8 cellular contexts compared by ENCODE assay signal in genomic region chr18:75247041-75247551, GRCh38. TPM values are rescaled to one million over a fixed set of nuclear protein-coding genes. Genes with fewer than 3 reads are reported as not detected.
A peak's percentile ranks its signal among the peaks of the same experiment; 100 is the strongest.
DNase-seq lines count a peak whose midpoint lies in the region; FAIRE-seq and TF ChIP-seq lines count a peak whose summit lies in the region.

No MANE protein-coding gene starts in this region.

- H2AFZ ChIP-seq in endothelial cell of umbilical vein (ENCODE audit: low read depth, low read length) (peak overlapping the region; percentile 83), parathyroid adenoma (no peak overlapping the region)

- H3K9ac ChIP-seq in endothelial cell of umbilical vein (replicated peaks; ENCODE audit: extremely low read depth, insufficient read depth, low read length), result peak overlapping the region; percentile 78
- H3K9ac ChIP-seq in parathyroid adenoma, result no peak overlapping the region

- TF ChIP-seq CTCF in Calu3 (IDR thresholded peaks at IDR 0.05; ENCODE audit: unreplicated experiment) (no peak), RWPE1 (conservative IDR thresholded peaks at IDR 0.05; ENCODE audit: low read depth) (no peak), endothelial cell of umbilical vein (IDR thresholded peaks at IDR 0.05; ENCODE audit: extremely low read depth in 1 of 2, insufficient read depth in 1 of 2, low read depth in 1 of 2, low read length in 2 of 2) (no peak), parathyroid adenoma (IDR thresholded peaks at IDR 0.05) (no peak)

- H3K79me2 ChIP-seq in endothelial cell of umbilical vein (ENCODE audit: control insufficient read depth, insufficient read depth, low read length) (peaks cover 15% of the 10 kb centered on the region), parathyroid adenoma (peaks cover 34% of the 10 kb centered on the region)

- H3K4me3 ChIP-seq in endothelial cell of umbilical vein (replicated peaks in 1 of 3; ENCODE audit: insufficient read depth in 1 of 3, low read depth in 1 of 3, low read length in 3 of 3), result peak overlapping the region; percentile 2 to 79 (median 61)
- H3K4me3 ChIP-seq in parathyroid adenoma (ENCODE audit: low read depth, low read length), result peak overlapping the region; percentile 43

- no peaks in the 10 kb centered on the region for H3K36me3 ChIP-seq in endothelial cell of umbilical vein (ENCODE audit: control insufficient read depth in 2 of 2, extremely low read depth in 1 of 2, insufficient read depth in 2 of 2, low read length in 2 of 2)
- no peaks in the 10 kb centered on the region for H3K36me3 ChIP-seq in parathyroid adenoma (ENCODE audit: control insufficient read depth, insufficient read depth, low read length)

- no peaks in the 10 kb centered on the region for H3K9me1 ChIP-seq in endothelial cell of umbilical vein (replicated peaks; ENCODE audit: control insufficient read depth, extremely low read depth, insufficient read depth, low read length)

- H3K27me3 Mint-ChIP-seq in Calu3 (ENCODE audit: unreplicated experiment), result no peaks in the 10 kb centered on the region

- no peak for TF ChIP-seq POLR2A in endothelial cell of umbilical vein (IDR thresholded peaks at IDR 0.05; ENCODE audit: low read depth, low read length)

- H3K27ac ChIP-seq in RWPE1 (peak overlapping the region; percentile 39; the same call in 1 of the 2 replicates), endothelial cell of umbilical vein (ENCODE audit: insufficient read depth, low read depth, low read length) (peak overlapping the region; percentile 78), parathyroid adenoma (peak overlapping the region; percentile 37)

- H3K27me3 ChIP-seq in endothelial cell of umbilical vein (ENCODE audit: control insufficient read depth in 2 of 2, insufficient read depth in 2 of 2, low read length in 2 of 2) (no peaks in the 10 kb centered on the region), parathyroid adenoma (ENCODE audit: control insufficient read depth, insufficient read depth, low read length) (no peaks in the 10 kb centered on the region)

- POLR2A ChIA-PET in RWPE1 (lab: Yijun Ruan, JAX; ENCODE audit: low non-redundant PET), result no interaction called here
- POLR2A ChIA-PET in endothelial cell of umbilical vein (lab: Charles Lee), result interaction anchor here (0.6 to 1.2 kb wide), 2 partner anchors 36 to 89 kb away, joined by 3 to 4 read pairs; partner anchors contain the start of gene TSHZ1

- peak overlapping the region; percentile 67 for H3K4me3 Mint-ChIP-seq in Calu3 (ENCODE audit: low read depth, unreplicated experiment)

- H3K4me1 ChIP-seq in endothelial cell of umbilical vein (ENCODE audit: control insufficient read depth, extremely low read depth, insufficient read depth, low read length) (peaks cover 25% of the 10 kb centered on the region), parathyroid adenoma (peaks cover 5% of the 10 kb centered on the region)

- H3K4me2 ChIP-seq in endothelial cell of umbilical vein (ENCODE audit: insufficient read depth, low read length), result peak overlapping the region; percentile 95
- H3K4me2 ChIP-seq in parathyroid adenoma (ENCODE audit: low read length), result peak overlapping the region; percentile 63

- H3K9me3 Mint-ChIP-seq in Calu3 (ENCODE audit: low read depth, unreplicated experiment), result no peaks in the 10 kb centered on the region

- no peaks in the 10 kb centered on the region for H4K20me1 ChIP-seq in endothelial cell of umbilical vein (replicated peaks; ENCODE audit: control insufficient read depth, extremely low read depth, insufficient read depth, low read length)

- H3K9me3 ChIP-seq in endothelial cell of umbilical vein (replicated peaks; ENCODE audit: control insufficient read depth, insufficient read depth, low read length), result no peaks in the 10 kb centered on the region
- no peaks in the 10 kb centered on the region for H3K9me3 ChIP-seq in parathyroid adenoma (ENCODE audit: control insufficient read depth, low read length)

- intact Hi-C loops in Calu3 (cut with micrococcal nuclease; ENCODE audit: unreplicated experiment), result loop anchor here (5.0 kb wide), 1 partner anchor 35 kb away; the partner anchor contains the start of gene TSHZ1
- intact Hi-C loops in endothelial cell of umbilical vein (cut with micrococcal nuclease), result loop anchor here (1.0 kb wide), 4 partner anchors 9 to 38 kb away; partner anchors contain the start of gene PTGR3

- CTCF ChIA-PET in Calu3 (lab: Charles Lee), result no interaction called here
- CTCF ChIA-PET in RWPE1 (lab: Yijun Ruan, JAX), result interaction anchor here (0.7 kb wide), 1 partner anchor 89 kb away, joined by 3 read pairs; no protein-coding TSS in a partner anchor
- CTCF ChIA-PET in endothelial cell of umbilical vein (lab: Charles Lee), result interaction anchor here (0.9 to 2.0 kb wide), 6 partner anchors 8 to 594 kb away, joined by 3 to 7 read pairs (median 4); no protein-coding TSS in a partner anchor

- H3K27ac Mint-ChIP-seq in Calu3 (ENCODE audit: unreplicated experiment), result peak overlapping the region; percentile 79

- BruUV-seq in Calu3 (replicated peaks; lab: Mats Ljungman, UMichigan) (no TSS peak), endothelial cell of umbilical vein (replicated peaks; lab: Mats Ljungman, UMichigan) (no TSS peak)

- DNase-seq in Calu3, result no peak
- DNase-seq in RWPE1 (ENCODE audit: low spot score), result no peak
- no peak for DNase-seq in endothelial cell of umbilical vein (ENCODE audit: low read depth, low spot score)
- DNase-seq in NCI-H524 treated with DMSO at 0.1 percent for 48 hours (lab: John Stamatoyannopoulos, UW), result no peak
- no peak for DNase-seq in ecto neural progenitor cell (ENCODE audit: low spot score)
- no peak for DNase-seq in SKM-1 treated with dmso at 0.1 percent for 144 hours (lab: John Stamatoyannopoulos, UW; ENCODE audit: unreplicated experiment)
- no peak for DNase-seq in stimulated activated CD4-positive, alpha-beta T cell treated with anti-CD3 and anti-CD28 coated beads, Interleukin-1b, Interleukin-23, amount 100 ng/mL, for 48 hours

- dilution Hi-C loops in endothelial cell of umbilical vein (cut with MboI; ENCODE audit: extremely low pct_ligation_motif_present, low sequenced_read_pairs), result no loop called here

- peaks cover 9% of the 10 kb centered on the region for H3K4me1 Mint-ChIP-seq in Calu3 (ENCODE audit: low read depth, unreplicated experiment)

- H3K36me3 Mint-ChIP-seq in Calu3 (ENCODE audit: insufficient read depth, unreplicated experiment), result peaks cover 8% of the 10 kb centered on the region

- FAIRE-seq in endothelial cell of umbilical vein (lab: Jason Lieb, UNC), result peak; percentile 68

TF ChIP-seq in endothelial cell of umbilical vein, 7 proteins besides CTCF, POLR2A, EP300 and RAD21:
- TF ChIP-seq FOS (IDR thresholded peaks at IDR 0.05; ENCODE audit: borderline replicate concordance, insufficient read depth, low read length) (no peak), MYC (IDR thresholded peaks at IDR 0.05; ENCODE audit: low read depth, low read length) (no peak), POLR2AphosphoS5 (IDR thresholded peaks at IDR 0.05; ENCODE audit: insufficient read depth, low read depth, low read length) (no peak), GATA2 (IDR thresholded peaks at IDR 0.05; ENCODE audit: insufficient read depth, insufficient read length, low read depth, low read length) (no peak)

RNA-seq across cellular contexts. Expression of gene TSHZ1, which starts 36.5 kb away (rescaled TPM):
- total RNA-seq in Calu3 (2022), result 8.6 and 10.8 TPM in 2 replicates
- 10.2 and 11.4 TPM in 2 replicates for total RNA-seq in endothelial cell of umbilical vein
- 3.7 and 4.2 TPM in 2 replicates for polyA plus RNA-seq in endothelial cell of umbilical vein
- 4.4 and 4.6 TPM in 2 replicates for polyA plus RNA-seq in endothelial cell of umbilical vein (2011; cell fraction: cytosol; rRNA removed)
- polyA plus RNA-seq in endothelial cell of umbilical vein (2011; cell fraction: nucleus; rRNA removed), result 5.1 TPM in 2 replicates
- polyA plus RNA-seq in endothelial cell of umbilical vein (2012), result 6.3 and 7.3 TPM in 2 replicates
- 5.9 and 6.0 TPM in 2 replicates for polyA minus RNA-seq in endothelial cell of umbilical vein
- polyA minus RNA-seq in endothelial cell of umbilical vein (2011; cell fraction: cytosol; rRNA and poly(A)+ RNA removed), result 6.5 TPM
- polyA minus RNA-seq in endothelial cell of umbilical vein (2011; cell fraction: nucleus; rRNA and poly(A)+ RNA removed), result 4.7 and 6.0 TPM in 2 replicates

RNA-seq across cellular contexts. Expression of gene PTGR3, which starts 38.2 kb away (rescaled TPM):
- total RNA-seq in Calu3 (2022) (30.2 and 31.7 TPM in 2 replicates), endothelial cell of umbilical vein (18.3 and 21.9 TPM in 2 replicates)
- polyA plus RNA-seq in endothelial cell of umbilical vein, result 10.0 and 13.9 TPM in 2 replicates
- polyA plus RNA-seq in endothelial cell of umbilical vein (2011; cell fraction: cytosol; rRNA removed), result 13.9 and 14.1 TPM in 2 replicates
- polyA plus RNA-seq in endothelial cell of umbilical vein (2011; cell fraction: nucleus; rRNA removed), result 37.1 and 46.1 TPM in 2 replicates
- 15.8 and 20.0 TPM in 2 replicates for polyA plus RNA-seq in endothelial cell of umbilical vein (2012)
- polyA minus RNA-seq in endothelial cell of umbilical vein, result 27.0 and 27.8 TPM in 2 replicates
- polyA minus RNA-seq in endothelial cell of umbilical vein (2011; cell fraction: cytosol; rRNA and poly(A)+ RNA removed), result 19.0 TPM
- 16.1 and 17.8 TPM in 2 replicates for polyA minus RNA-seq in endothelial cell of umbilical vein (2011; cell fraction: nucleus; rRNA and poly(A)+ RNA removed)
